Comparison of ENCODE assay signal across 1 cellular context in the genomic region with DNA sequence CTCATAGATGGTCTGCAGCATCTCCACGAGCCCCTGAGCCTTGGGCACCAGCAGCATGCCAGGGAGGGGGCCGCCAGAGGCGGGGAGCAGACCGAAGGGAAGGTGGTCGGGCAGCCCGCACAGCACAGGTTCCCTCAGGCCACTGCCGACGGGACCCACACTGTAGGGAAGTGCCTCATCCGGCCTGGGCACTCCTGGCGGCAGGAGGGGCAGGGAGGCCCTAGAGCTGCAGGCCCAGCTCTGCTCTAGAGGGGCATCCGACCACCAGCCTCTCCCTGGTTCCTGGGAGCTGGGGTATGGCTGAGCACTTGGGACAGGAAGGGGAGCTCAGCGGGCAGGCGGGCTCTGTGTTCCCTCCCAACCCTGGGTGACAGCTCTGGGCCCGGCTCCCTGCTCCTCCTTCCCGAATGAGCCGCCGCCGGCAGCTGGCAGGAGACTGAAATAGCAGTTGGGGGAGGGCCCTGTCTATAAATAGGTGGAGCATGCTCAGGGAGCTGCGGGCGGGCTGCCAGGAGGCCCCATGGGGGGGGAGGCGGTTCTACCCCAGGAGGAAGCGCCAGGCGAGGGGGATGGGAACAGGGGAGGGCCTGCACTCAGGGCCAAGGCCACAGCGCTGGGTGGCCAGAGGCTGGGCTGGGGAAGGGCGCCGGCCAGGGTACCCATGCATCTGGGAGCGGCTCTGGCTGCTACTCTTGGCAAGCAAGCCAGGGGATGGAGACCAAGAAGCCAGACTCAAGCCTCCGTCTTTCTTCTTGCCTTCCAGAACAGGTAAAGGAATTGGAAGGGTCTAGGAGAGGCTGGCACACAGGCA.
TF ChIP-seq lines count a peak whose summit lies in the region.

No MANE protein-coding gene starts in this region.

TF ChIP-seq in HepG2, 621 proteins besides CTCF, POLR2A, EP300 and RAD21 (continued from another document and continues in another):
- TF ChIP-seq, protein P1, sequence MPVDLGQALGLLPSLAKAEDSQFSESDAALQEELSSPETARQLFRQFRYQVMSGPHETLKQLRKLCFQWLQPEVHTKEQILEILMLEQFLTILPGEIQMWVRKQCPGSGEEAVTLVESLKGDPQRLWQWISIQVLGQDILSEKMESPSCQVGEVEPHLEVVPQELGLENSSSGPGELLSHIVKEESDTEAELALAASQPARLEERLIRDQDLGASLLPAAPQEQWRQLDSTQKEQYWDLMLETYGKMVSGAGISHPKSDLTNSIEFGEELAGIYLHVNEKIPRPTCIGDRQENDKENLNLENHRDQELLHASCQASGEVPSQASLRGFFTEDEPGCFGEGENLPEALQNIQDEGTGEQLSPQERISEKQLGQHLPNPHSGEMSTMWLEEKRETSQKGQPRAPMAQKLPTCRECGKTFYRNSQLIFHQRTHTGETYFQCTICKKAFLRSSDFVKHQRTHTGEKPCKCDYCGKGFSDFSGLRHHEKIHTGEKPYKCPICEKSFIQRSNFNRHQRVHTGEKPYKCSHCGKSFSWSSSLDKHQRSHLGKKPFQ (CRISPR knock-in tag; IDR thresholded peaks at IDR 0.05; ENCODE audit: insufficient replicate concordance) = peak; percentile 96
- TF ChIP-seq GATAD1 (CRISPR knock-in tag; IDR thresholded peaks at IDR 0.05) (peak; percentile 74), ZNF33A (CRISPR knock-in tag; IDR thresholded peaks at IDR 0.05; ENCODE audit: borderline replicate concordance) (no peak), ZNF768 (CRISPR knock-in tag; IDR thresholded peaks at IDR 0.05) (peak; percentile 92), PLRG1 (conservative IDR thresholded peaks at IDR 0.05) (no peak), ZNF256 (CRISPR knock-in tag; conservative IDR thresholded peaks at IDR 0.05) (no peak), ZNF878 (CRISPR knock-in tag; IDR thresholded peaks at IDR 0.05) (peak; percentile 98), ZNF652 (CRISPR knock-in tag; IDR thresholded peaks at IDR 0.05; ENCODE audit: borderline replicate concordance, low read depth) (peak; percentile 53; the same call in 1 of the 2 replicates), SPEN (CRISPR knock-in tag; IDR thresholded peaks at IDR 0.05; ENCODE audit: low read depth) (peak; percentile 98), ZNF543 (CRISPR knock-in tag; IDR thresholded peaks at IDR 0.05) (peak; percentile 98), KAT8 (CRISPR knock-in tag; IDR thresholded peaks at IDR 0.05) (peak; percentile 91), KAT2B (IDR thresholded peaks at IDR 0.05; ENCODE audit: borderline replicate concordance, low read depth, low read length) (no peak), ZNF138 (CRISPR knock-in tag; IDR thresholded peaks at IDR 0.05; ENCODE audit: low read depth) (no peak; the same call in 1 of the 2 replicates), ZNF326 (CRISPR knock-in tag; IDR thresholded peaks at IDR 0.05; ENCODE audit: borderline replicate concordance) (no peak), ZNF570 (CRISPR knock-in tag; IDR thresholded peaks at IDR 0.05; ENCODE audit: borderline replicate concordance) (no peak), SMAD9 (CRISPR knock-in tag; IDR thresholded peaks at IDR 0.05) (no peak), ZSCAN31 (CRISPR knock-in tag; IDR thresholded peaks at IDR 0.05; ENCODE audit: low read depth) (peak; percentile 93), POLR2AphosphoS2 (IDR thresholded peaks at IDR 0.05; ENCODE audit: low read depth, low read length) (peak; percentile 85; the same call in 1 of the 2 replicates), POLR2AphosphoS5 (IDR thresholded peaks at IDR 0.05; ENCODE audit: low read depth, low read length) (peak; percentile 93), ATAD3A (CRISPR knock-in tag; IDR thresholded peaks at IDR 0.05) (no peak), GABPA (IDR thresholded peaks at IDR 0.05; ENCODE audit: low read depth, low read length) (no peak), GABPA (CRISPR knock-in tag; IDR thresholded peaks at IDR 0.05; ENCODE audit: low read depth) (peak; percentile 76), THAP11 (CRISPR knock-in tag; IDR thresholded peaks at IDR 0.05) (peak; percentile 82), CENPX (CRISPR knock-in tag; IDR thresholded peaks at IDR 0.05) (no peak), ZNF777 (CRISPR knock-in tag; IDR thresholded peaks at IDR 0.05) (0 out of 2 replicates have a peak, but pooled peaks have one; percentile 57), ZC3H13 (CRISPR knock-in tag; IDR thresholded peaks at IDR 0.05) (peak; percentile 95; the same call in 1 of the 2 replicates), TBL1XR1 (IDR thresholded peaks at IDR 0.05; ENCODE audit: borderline replicate concordance, low read length, partially characterized antibody) (peak; percentile 96), KDM6A (CRISPR knock-in tag; IDR thresholded peaks at IDR 0.05; ENCODE audit: low read depth) (peak; percentile 96), ARNT (IDR thresholded peaks at IDR 0.05) (no peak), ZNF615 (CRISPR knock-in tag; IDR thresholded peaks at IDR 0.05; ENCODE audit: borderline replicate concordance) (no peak), HDAC2 (CRISPR knock-in tag; IDR thresholded peaks at IDR 0.05) (peak; percentile 96), TAF1 (CRISPR knock-in tag; IDR thresholded peaks at IDR 0.05) (peak; percentile 92), TEAD3 (CRISPR knock-in tag; optimal IDR thresholded peaks at IDR 0.05; ENCODE audit: borderline replicate concordance) (peak; percentile 84), SIN3B (IDR thresholded peaks at IDR 0.05; ENCODE audit: low read length) (peak; percentile 70), SOX5 (CRISPR knock-in tag; IDR thresholded peaks at IDR 0.05; ENCODE audit: borderline replicate concordance) (peak; percentile 89; the same call in 1 of the 2 replicates), NFKBIZ (CRISPR knock-in tag; IDR thresholded peaks at IDR 0.05) (peak; percentile 89), ZNF703 (CRISPR knock-in tag; IDR thresholded peaks at IDR 0.05; ENCODE audit: borderline replicate concordance) (peak; percentile 95; the same call in 1 of the 2 replicates), FOXP1 (IDR thresholded peaks at IDR 0.05) (no peak), FOXP1 (CRISPR knock-in tag; IDR thresholded peaks at IDR 0.05) (peak; percentile 86), EZH2 (conservative IDR thresholded peaks at IDR 0.05; ENCODE audit: low read depth, low read length) (no peak), ZFP82 (CRISPR knock-in tag; IDR thresholded peaks at IDR 0.05; ENCODE audit: borderline replicate concordance) (no peak; the same call in 1 of the 2 replicates)
- TF ChIP-seq, protein P2, sequence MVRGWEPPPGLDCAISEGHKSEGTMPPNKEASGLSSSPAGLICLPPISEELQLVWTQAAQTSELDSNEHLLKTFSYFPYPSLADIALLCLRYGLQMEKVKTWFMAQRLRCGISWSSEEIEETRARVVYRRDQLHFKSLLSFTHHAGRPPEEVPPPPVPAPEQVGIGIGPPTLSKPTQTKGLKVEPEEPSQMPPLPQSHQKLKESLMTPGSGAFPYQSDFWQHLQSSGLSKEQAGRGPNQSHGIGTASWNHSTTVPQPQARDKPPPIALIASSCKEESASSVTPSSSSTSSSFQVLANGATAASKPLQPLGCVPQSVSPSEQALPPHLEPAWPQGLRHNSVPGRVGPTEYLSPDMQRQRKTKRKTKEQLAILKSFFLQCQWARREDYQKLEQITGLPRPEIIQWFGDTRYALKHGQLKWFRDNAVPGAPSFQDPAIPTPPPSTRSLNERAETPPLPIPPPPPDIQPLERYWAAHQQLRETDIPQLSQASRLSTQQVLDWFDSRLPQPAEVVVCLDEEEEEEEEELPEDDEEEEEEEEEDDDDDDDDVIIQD (CRISPR knock-in tag; IDR thresholded peaks at IDR 0.05; ENCODE audit: low read depth) = peak; percentile 84
- TF ChIP-seq, protein P3, sequence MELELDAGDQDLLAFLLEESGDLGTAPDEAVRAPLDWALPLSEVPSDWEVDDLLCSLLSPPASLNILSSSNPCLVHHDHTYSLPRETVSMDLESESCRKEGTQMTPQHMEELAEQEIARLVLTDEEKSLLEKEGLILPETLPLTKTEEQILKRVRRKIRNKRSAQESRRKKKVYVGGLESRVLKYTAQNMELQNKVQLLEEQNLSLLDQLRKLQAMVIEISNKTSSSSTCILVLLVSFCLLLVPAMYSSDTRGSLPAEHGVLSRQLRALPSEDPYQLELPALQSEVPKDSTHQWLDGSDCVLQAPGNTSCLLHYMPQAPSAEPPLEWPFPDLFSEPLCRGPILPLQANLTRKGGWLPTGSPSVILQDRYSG (CRISPR knock-in tag; IDR thresholded peaks at IDR 0.05) = no peak; the same call in 1 of the 2 replicates
- TF ChIP-seq, protein P4, sequence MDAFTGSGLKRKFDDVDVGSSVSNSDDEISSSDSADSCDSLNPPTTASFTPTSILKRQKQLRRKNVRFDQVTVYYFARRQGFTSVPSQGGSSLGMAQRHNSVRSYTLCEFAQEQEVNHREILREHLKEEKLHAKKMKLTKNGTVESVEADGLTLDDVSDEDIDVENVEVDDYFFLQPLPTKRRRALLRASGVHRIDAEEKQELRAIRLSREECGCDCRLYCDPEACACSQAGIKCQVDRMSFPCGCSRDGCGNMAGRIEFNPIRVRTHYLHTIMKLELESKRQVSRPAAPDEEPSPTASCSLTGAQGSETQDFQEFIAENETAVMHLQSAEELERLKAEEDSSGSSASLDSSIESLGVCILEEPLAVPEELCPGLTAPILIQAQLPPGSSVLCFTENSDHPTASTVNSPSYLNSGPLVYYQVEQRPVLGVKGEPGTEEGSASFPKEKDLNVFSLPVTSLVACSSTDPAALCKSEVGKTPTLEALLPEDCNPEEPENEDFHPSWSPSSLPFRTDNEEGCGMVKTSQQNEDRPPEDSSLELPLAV (CRISPR knock-in tag; conservative IDR thresholded peaks at IDR 0.05; ENCODE audit: low read depth) = no peak
- TF ChIP-seq, protein P5, sequence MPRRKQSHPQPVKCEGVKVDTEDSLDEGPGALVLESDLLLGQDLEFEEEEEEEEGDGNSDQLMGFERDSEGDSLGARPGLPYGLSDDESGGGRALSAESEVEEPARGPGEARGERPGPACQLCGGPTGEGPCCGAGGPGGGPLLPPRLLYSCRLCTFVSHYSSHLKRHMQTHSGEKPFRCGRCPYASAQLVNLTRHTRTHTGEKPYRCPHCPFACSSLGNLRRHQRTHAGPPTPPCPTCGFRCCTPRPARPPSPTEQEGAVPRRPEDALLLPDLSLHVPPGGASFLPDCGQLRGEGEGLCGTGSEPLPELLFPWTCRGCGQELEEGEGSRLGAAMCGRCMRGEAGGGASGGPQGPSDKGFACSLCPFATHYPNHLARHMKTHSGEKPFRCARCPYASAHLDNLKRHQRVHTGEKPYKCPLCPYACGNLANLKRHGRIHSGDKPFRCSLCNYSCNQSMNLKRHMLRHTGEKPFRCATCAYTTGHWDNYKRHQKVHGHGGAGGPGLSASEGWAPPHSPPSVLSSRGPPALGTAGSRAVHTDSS (CRISPR knock-in tag; conservative IDR thresholded peaks at IDR 0.05) = no peak
- TF ChIP-seq, protein P6, sequence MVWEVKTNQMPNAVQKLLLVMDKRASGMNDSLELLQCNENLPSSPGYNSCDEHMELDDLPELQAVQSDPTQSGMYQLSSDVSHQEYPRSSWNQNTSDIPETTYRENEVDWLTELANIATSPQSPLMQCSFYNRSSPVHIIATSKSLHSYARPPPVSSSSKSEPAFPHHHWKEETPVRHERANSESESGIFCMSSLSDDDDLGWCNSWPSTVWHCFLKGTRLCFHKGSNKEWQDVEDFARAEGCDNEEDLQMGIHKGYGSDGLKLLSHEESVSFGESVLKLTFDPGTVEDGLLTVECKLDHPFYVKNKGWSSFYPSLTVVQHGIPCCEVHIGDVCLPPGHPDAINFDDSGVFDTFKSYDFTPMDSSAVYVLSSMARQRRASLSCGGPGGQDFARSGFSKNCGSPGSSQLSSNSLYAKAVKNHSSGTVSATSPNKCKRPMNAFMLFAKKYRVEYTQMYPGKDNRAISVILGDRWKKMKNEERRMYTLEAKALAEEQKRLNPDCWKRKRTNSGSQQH (CRISPR knock-in tag; IDR thresholded peaks at IDR 0.05; ENCODE audit: low read depth) = peak; percentile 36; the same call in 1 of the 2 replicates
- TF ChIP-seq, protein P7, sequence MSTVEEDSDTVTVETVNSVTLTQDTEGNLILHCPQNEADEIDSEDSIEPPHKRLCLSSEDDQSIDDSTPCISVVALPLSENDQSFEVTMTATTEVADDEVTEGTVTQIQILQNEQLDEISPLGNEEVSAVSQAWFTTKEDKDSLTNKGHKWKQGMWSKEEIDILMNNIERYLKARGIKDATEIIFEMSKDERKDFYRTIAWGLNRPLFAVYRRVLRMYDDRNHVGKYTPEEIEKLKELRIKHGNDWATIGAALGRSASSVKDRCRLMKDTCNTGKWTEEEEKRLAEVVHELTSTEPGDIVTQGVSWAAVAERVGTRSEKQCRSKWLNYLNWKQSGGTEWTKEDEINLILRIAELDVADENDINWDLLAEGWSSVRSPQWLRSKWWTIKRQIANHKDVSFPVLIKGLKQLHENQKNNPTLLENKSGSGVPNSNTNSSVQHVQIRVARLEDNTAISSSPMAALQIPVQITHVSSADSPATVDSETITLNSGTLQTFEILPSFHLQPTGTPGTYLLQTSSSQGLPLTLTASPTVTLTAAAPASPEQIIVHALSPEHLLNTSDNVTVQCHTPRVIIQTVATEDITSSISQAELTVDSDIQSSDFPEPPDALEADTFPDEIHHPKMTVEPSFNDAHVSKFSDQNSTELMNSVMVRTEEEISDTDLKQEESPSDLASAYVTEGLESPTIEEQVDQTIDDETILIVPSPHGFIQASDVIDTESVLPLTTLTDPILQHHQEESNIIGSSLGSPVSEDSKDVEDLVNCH (CRISPR knock-in tag; IDR thresholded peaks at IDR 0.05) = no peak
- TF ChIP-seq, protein P8, sequence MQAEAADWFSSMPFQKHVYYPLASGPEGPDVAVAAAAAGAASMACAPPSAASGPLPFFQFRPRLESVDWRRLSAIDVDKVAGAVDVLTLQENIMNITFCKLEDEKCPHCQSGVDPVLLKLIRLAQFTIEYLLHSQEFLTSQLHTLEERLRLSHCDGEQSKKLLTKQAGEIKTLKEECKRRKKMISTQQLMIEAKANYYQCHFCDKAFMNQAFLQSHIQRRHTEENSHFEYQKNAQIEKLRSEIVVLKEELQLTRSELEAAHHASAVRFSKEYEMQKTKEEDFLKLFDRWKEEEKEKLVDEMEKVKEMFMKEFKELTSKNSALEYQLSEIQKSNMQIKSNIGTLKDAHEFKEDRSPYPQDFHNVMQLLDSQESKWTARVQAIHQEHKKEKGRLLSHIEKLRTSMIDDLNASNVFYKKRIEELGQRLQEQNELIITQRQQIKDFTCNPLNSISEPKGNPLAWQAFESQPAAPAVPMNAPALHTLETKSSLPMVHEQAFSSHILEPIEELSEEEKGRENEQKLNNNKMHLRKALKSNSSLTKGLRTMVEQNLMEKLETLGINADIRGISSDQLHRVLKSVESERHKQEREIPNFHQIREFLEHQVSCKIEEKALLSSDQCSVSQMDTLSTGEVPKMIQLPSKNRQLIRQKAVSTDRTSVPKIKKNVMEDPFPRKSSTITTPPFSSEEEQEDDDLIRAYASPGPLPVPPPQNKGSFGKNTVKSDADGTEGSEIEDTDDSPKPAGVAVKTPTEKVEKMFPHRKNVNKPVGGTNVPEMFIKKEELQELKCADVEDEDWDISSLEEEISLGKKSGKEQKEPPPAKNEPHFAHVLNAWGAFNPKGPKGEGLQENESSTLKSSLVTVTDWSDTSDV (CRISPR knock-in tag; IDR thresholded peaks at IDR 0.05) = peak; percentile 72; the same call in 1 of the 2 replicates
- TF ChIP-seq, protein P9, sequence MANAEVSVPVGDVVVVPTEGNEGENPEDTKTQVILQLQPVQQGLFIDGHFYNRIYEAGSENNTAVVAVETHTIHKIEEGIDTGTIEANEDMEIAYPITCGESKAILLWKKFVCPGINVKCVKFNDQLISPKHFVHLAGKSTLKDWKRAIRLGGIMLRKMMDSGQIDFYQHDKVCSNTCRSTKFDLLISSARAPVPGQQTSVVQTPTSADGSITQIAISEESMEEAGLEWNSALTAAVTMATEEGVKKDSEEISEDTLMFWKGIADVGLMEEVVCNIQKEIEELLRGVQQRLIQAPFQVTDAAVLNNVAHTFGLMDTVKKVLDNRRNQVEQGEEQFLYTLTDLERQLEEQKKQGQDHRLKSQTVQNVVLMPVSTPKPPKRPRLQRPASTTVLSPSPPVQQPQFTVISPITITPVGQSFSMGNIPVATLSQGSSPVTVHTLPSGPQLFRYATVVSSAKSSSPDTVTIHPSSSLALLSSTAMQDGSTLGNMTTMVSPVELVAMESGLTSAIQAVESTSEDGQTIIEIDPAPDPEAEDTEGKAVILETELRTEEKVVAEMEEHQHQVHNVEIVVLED (CRISPR knock-in tag; IDR thresholded peaks at IDR 0.05; ENCODE audit: borderline replicate concordance) = peak; percentile 82; the same call in 1 of the 2 replicates
